ENCODE assay signal across 14 cellular contexts in the genomic region with DNA sequence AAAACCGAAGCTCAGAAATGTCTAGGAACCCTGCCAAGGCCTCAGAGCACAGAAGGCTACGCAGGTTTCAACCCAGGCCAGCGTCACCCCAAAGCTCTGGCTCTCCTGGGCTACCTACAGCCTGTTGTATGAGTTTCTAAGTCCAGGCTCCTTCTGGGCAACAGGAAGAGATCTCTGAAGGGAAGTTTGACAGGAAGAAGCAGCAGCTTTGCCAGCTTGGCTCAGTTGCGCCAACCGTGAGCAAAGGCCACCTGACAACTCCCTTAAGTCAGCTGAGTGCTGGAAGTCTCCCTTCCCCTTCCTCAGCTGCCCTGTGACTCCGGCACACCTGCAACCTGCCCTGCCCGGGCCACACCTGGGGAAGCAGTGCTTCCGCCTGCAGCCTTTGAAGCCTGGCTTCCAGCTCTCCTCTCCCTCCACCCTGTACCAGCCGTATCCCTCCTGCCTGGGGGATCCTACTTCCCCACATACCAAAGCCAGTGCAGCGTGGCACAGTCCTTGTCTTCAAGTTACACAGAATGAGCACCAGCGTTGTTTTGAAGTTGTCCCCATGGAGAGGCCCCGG. TPM values are rescaled to one million over a fixed set of nuclear protein-coding genes. Genes with fewer than 3 reads are reported as not detected.
A peak's percentile ranks its signal among the peaks of the same experiment; 100 is the strongest.
DNase-seq lines count a peak whose midpoint lies in the region; ATAC-seq and TF ChIP-seq lines count a peak whose summit lies in the region.
"Had no signal": no experiment of that assay in that cellular context is flagged by ENCODE, and none has a peak within 500 bp of the region (broad histone marks: within the 10 kb centered on the region; RNA-seq: fewer than 3 reads in every experiment).

No MANE protein-coding gene starts in this region.

- TF ChIP-seq CTCF in IMR-90 (conservative IDR thresholded peaks at IDR 0.05; ENCODE audit: low read depth, low read length) (no peak), colonic mucosa (IDR thresholded peaks at IDR 0.05) (no peak), left lung (IDR thresholded peaks at IDR 0.05) (no peak), sigmoid colon (IDR thresholded peaks at IDR 0.05) (no peak)

- no peaks in the 10 kb centered on the region for H3K36me3 ChIP-seq in IMR-90 (ENCODE audit: control insufficient read depth, insufficient read depth, low read length)
- no peaks in the 10 kb centered on the region for H3K36me3 ChIP-seq in colonic mucosa
- H3K36me3 ChIP-seq in left lung = no peaks in the 10 kb centered on the region
- H3K36me3 ChIP-seq in sigmoid colon = no peaks in the 10 kb centered on the region
- H3K36me3 ChIP-seq: SJSA1 had no signal

- no peak overlapping the region for H3K4me2 ChIP-seq in IMR-90 (ENCODE audit: low read depth, low read length)

- ATAC-seq in IMR-90 (ENCODE audit: low read depth) (no peak), left lung (peak; percentile 89), HG03460 (IDR thresholded peaks at IDR 0.05; ENCODE audit: unreplicated experiment) (no peak), GM21717 (IDR thresholded peaks at IDR 0.05; ENCODE audit: unreplicated experiment) (no peak)
- ATAC-seq: activated CD4-positive, alpha-beta T cell treated with anti-CD3 and anti-CD28 coated beads for 36 hours; CD8-positive, alpha-beta T cell had no signal

- H3K9ac ChIP-seq in IMR-90 (ENCODE audit: low read depth, low read length) (no peak overlapping the region), colonic mucosa (ENCODE audit: low read depth in 2 of 2, low read length in 2 of 2) (peak overlapping the region; percentile 14 to 74)

- H2BK15ac ChIP-seq in IMR-90 (ENCODE audit: low read depth, low read length) = no peak overlapping the region

- peaks cover 54% of the 10 kb centered on the region for H4K20me1 ChIP-seq in IMR-90 (ENCODE audit: insufficient read depth, low read length)

- H3K79me1 ChIP-seq in IMR-90 (ENCODE audit: low read depth in 1 of 2, low read length in 2 of 2) = peaks cover 23 to 88% of the 10 kb centered on the region in 2 experiments

- no peak overlapping the region for H3K4me3 ChIP-seq in IMR-90 (ENCODE audit: insufficient read depth, low read depth, low read length)
- no peak overlapping the region for H3K4me3 ChIP-seq in colonic mucosa
- H3K4me3 ChIP-seq in left lung = no peak overlapping the region
- no peak overlapping the region for H3K4me3 ChIP-seq in sigmoid colon
- H3K4me3 ChIP-seq: SJSA1 had no signal

- no peak overlapping the region for H3K18ac ChIP-seq in IMR-90 (ENCODE audit: low read depth, low read length)

- H3K56ac ChIP-seq in IMR-90 (ENCODE audit: extremely low read depth, insufficient read depth, low read length) = no peak overlapping the region

- H4K5ac ChIP-seq in IMR-90 (ENCODE audit: low read depth, low read length) = no peak overlapping the region

- peak overlapping the region; percentile 88 for H2AK9ac ChIP-seq in IMR-90 (replicated peaks; ENCODE audit: low read depth, low read length, poor library complexity)

- peak overlapping the region; percentile 18; the same call in 1 of the 2 replicates for H3K4ac ChIP-seq in IMR-90 (ENCODE audit: low read depth, low read length)

- intact Hi-C loops in IMR-90 (cut with micrococcal nuclease) (no loop called here), colonic mucosa (cut with DNase I) (no loop called here), left lung (cut with DNase I) (no loop called here), sigmoid colon (cut with DNase I) (no loop called here)

- no peak for DNase-seq in IMR-90
- peak; percentile 89 for DNase-seq in colonic mucosa
- peak in 1 of 2 donors; percentile 72 for DNase-seq in left lung
- DNase-seq in sigmoid colon = peak; percentile 69
- DNase-seq in effector CD4-positive, alpha-beta T cell = no peak
- DNase-seq in NOMO-1 treated with dmso at 0.1 percent for 144 hours (lab: John Stamatoyannopoulos, UW; ENCODE audit: unreplicated experiment) = no peak
- DNase-seq: activated CD4-positive, alpha-beta T cell treated with anti-CD3 and anti-CD28 coated beads for 36 hours; CD8-positive, alpha-beta T cell; head of caudate nucleus; NCI-H345; stimulated activated CD4-positive, alpha-beta T cell treated with anti-CD3 and anti-CD28 coated beads, Interleukin-4, amount 100 ng/mL, for 4 hours had no signal

- CTCF ChIA-PET in IMR-90 (lab: Yijun Ruan, JAX) = interaction anchor here (1.4 kb wide), 1 partner anchor 15 kb away, joined by 3 read pairs; no protein-coding TSS in a partner anchor

- peaks cover 51% of the 10 kb centered on the region for H3K9me1 ChIP-seq in IMR-90 (ENCODE audit: insufficient read depth, low read length)

- 0 out of 2 replicates have a peak overlapping the region, but pooled peaks have one; percentile 7 for H2BK120ac ChIP-seq in IMR-90 (ENCODE audit: low read depth, low read length)

- H3K9me3 ChIP-seq in IMR-90 (ENCODE audit: control insufficient read depth, insufficient read depth, low read length) (no peaks in the 10 kb centered on the region), colonic mucosa (no peaks in the 10 kb centered on the region), left lung (no peaks in the 10 kb centered on the region), sigmoid colon (no peaks in the 10 kb centered on the region)
- H3K9me3 ChIP-seq: SJSA1 had no signal

- no peak overlapping the region for H2BK20ac ChIP-seq in IMR-90 (ENCODE audit: low read depth, low read length)

- H3K4me1 ChIP-seq in IMR-90 (ENCODE audit: control insufficient read depth, insufficient read depth, low read length) (peaks cover 47% of the 10 kb centered on the region), colonic mucosa (peaks cover 14% of the 10 kb centered on the region), left lung (peaks cover 7 to 31% of the 10 kb centered on the region in 2 donors), sigmoid colon (peaks cover 0 to 59% (median 42%) of the 10 kb centered on the region in 4 donors)

- TF ChIP-seq RAD21 in IMR-90 (IDR thresholded peaks at IDR 0.05; ENCODE audit: low read length) = no peak

- no peak overlapping the region for H2AFZ ChIP-seq in IMR-90 (replicated peaks; ENCODE audit: low read length, poor library complexity)

- H3K23ac ChIP-seq in IMR-90 (ENCODE audit: low read depth, low read length) = peak overlapping the region; percentile 29; the same call in 1 of the 2 replicates

- H3K27ac ChIP-seq in IMR-90 (ENCODE audit: insufficient read depth, low read length) (peak overlapping the region; percentile 25), colonic mucosa (peak overlapping the region; percentile 83), left lung (peak overlapping the region; percentile 44 to 50), sigmoid colon (peak overlapping the region; percentile 61 to 89 (median 76))
- H3K27ac ChIP-seq: SJSA1 had no signal

- H3K27me3 ChIP-seq in IMR-90 (ENCODE audit: control insufficient read depth, insufficient read depth, low read length) (no peaks in the 10 kb centered on the region), colonic mucosa (no peaks in the 10 kb centered on the region), left lung (no peaks in the 10 kb centered on the region), sigmoid colon (no peaks in the 10 kb centered on the region)
- H3K27me3 ChIP-seq: SJSA1 had no signal

- H4K91ac ChIP-seq in IMR-90 (ENCODE audit: insufficient read depth, low read depth, low read length) = no peak overlapping the region

- peak overlapping the region; percentile 33 for H2BK5ac ChIP-seq in IMR-90 (ENCODE audit: low read depth, low read length, poor library complexity, severe bottlenecking)

- peak overlapping the region; percentile 70 for H2AK5ac ChIP-seq in IMR-90 (ENCODE audit: low read depth, low read length)

- BruUV-seq in IMR-90 (replicated peaks; lab: Mats Ljungman, UMichigan) = no TSS peak

- in situ Hi-C loops in IMR-90 (cut with MboI; ENCODE audit: low sequenced_read_pairs) = no loop called here

- peak in 1 of 4 donors; percentile 53 for TF ChIP-seq EP300 in sigmoid colon (IDR thresholded peaks at IDR 0.05)

- no peak overlapping the region; a peak in 1 of 4 replicates for H4K8ac ChIP-seq in IMR-90 (ENCODE audit: low read depth in 2 of 2, low read length in 2 of 2)

- dilution Hi-C loops in IMR-90 (cut with HindIII; ENCODE audit: low sequenced_read_pairs, unreplicated experiment) = no loop called here

- H3K14ac ChIP-seq in IMR-90 (replicated peaks; ENCODE audit: low read depth, low read length) = peak overlapping the region; percentile 5; the same call in 1 of the 2 replicates

- TF ChIP-seq POLR2A in IMR-90 (IDR thresholded peaks at IDR 0.05; ENCODE audit: low read depth, low read length) = no peak
- no peak for TF ChIP-seq POLR2A in sigmoid colon (IDR thresholded peaks at IDR 0.05)

- 94% methylated on average over 9 of the region's 12 CpGs; no CpG with 5 or more reads in 1 of the 2 experiments for WGBS in IMR-90 (ENCODE audit: extremely low coverage in 2 of 2, insufficient read length in 1 of 2), 2 experiments
- WGBS in sigmoid colon, 2 donors = 17 to 55% methylated on average over 12 of the region's 12 CpGs

- POLR2A ChIA-PET in IMR-90 (lab: Charles Lee; ENCODE audit: unreplicated experiment) = interaction anchor here (0.7 kb wide), 1 partner anchor 116 kb away, joined by 3 read pairs; no protein-coding TSS in a partner anchor

TF ChIP-seq in IMR-90, 13 proteins besides CTCF, POLR2A, EP300 and RAD21:
- TF ChIP-seq NFE2L2 (IDR thresholded peaks at IDR 0.05; ENCODE audit: low read depth, low read length) (no peak), SMC3 (IDR thresholded peaks at IDR 0.05; ENCODE audit: low read depth, low read length) (no peak), MAFK (IDR thresholded peaks at IDR 0.05; ENCODE audit: low read depth, low read length) (no peak), USF2 (IDR thresholded peaks at IDR 0.05; ENCODE audit: low read depth, low read length) (no peak), MAZ (IDR thresholded peaks at IDR 0.05; ENCODE audit: borderline replicate concordance, low read depth, low read length) (no peak), FOS (IDR thresholded peaks at IDR 0.05; ENCODE audit: low read depth, low read length) (no peak), CEBPB (IDR thresholded peaks at IDR 0.05; ENCODE audit: low read depth, low read length) (no peak), RCOR1 (IDR thresholded peaks at IDR 0.05; ENCODE audit: insufficient replicate concordance, low read length) (no peak), RFX5 (IDR thresholded peaks at IDR 0.05; ENCODE audit: low read depth, low read length) (no peak)

RNA-seq across cellular contexts. Expression of gene SHB, which starts 36.7 kb away (rescaled TPM):
- total RNA-seq in IMR-90 (2012; rRNA removed) (6.1 and 7.8 TPM in 2 replicates), colonic mucosa (10 to 100 TPM; 17.4 to 24.0 TPM), left lung (10 to 100 TPM; 26.7 to 26.8 TPM), sigmoid colon (10 to 100 TPM in 3 of 4 donors, 1 to 10 TPM in 1; 6.8 to 33.7 (median 10.3) TPM)
- polyA plus RNA-seq in IMR-90 (2012; rRNA removed) (20.4 and 22.9 TPM in 2 replicates), sigmoid colon (10 to 100 TPM in 2 of 3 donors, 1 to 10 TPM in 1; 9.5 to 11.7 (median 10.2) TPM)
- 15.8 and 28.1 TPM in 2 replicates for polyA plus RNA-seq in IMR-90 (2012; cell fraction: cytosol; rRNA removed)
- 36.9 and 39.5 TPM in 2 replicates for polyA plus RNA-seq in IMR-90 (2012; cell fraction: nucleus; rRNA removed; ENCODE audit: low replicate concordance)

Comparison
In these comparisons a context has a peak if more than half of its experiments do, and no peak if none do; other contexts are left out.
1. DNase-seq: peak in colonic mucosa (single experiment) and sigmoid colon (single experiment); none in IMR-90 (single experiment), effector CD4-positive, alpha-beta T cell (single experiment) and NOMO-1 treated with dmso at 0.1 percent for 144 hours (single experiment).
2. H3K27ac ChIP-seq: peak in every context shown above with its lines; median percentile 83 in colonic mucosa; 76 in sigmoid colon; 47 in left lung; 25 in IMR-90.